ENCODE assay signal across 7 cellular contexts in the genomic region with DNA sequence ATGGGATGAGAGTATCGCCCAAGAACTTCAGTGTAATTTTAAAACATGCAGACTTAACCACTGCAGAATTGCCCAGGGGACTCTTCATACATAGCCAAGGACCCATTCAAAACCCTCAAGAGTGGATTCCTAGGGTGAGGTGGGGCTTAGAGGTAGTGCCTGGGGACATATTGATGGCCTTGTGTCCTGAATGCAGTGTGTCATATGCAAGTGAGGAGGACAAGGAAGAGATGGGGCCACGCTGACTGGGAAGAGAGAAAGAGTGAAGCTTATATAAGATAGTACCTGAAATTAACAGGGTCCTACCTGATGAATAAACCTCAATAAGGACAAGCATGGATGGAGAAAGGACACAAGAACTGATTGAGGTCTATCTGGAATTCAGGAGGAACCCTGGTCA. TPM values are rescaled to one million over a fixed set of nuclear protein-coding genes. Genes with fewer than 3 reads are reported as not detected.
"Had no signal": no experiment of that assay in that cellular context is flagged by ENCODE, and none has a peak within 500 bp of the region (broad histone marks: within the 10 kb centered on the region; RNA-seq: fewer than 3 reads in every experiment).

No MANE protein-coding gene starts in this region.

- H3K4me3 ChIP-seq: GM23248, HAP-1 had no signal

- H3K4me3 Mint-ChIP-seq: HFFc6 had no signal

- H2AFZ ChIP-seq: GM23248 had no signal

- DNase-seq: GM23248, GOT3, HFFc6, IMR-90 had no signal

- H3K9me3 Mint-ChIP-seq: HFFc6 had no signal

- H3K36me3 ChIP-seq: HAP-1 had no signal

- H3K27ac Mint-ChIP-seq: HFFc6 had no signal

- ATAC-seq: HCT116 had no signal

- H3K9ac ChIP-seq: GM23248 had no signal

- H3K4me1 ChIP-seq: HAP-1 had no signal

- H3K9me3 ChIP-seq: HAP-1 had no signal

- H3K27ac ChIP-seq: GM23248 had no signal

RNA-seq across cellular contexts. Expression of a gene that starts 13.9 kb away (rescaled TPM):
- total RNA-seq: H4 had no signal
